Comparison of ENCODE assay signal across 8 cellular contexts in the genomic region with DNA sequence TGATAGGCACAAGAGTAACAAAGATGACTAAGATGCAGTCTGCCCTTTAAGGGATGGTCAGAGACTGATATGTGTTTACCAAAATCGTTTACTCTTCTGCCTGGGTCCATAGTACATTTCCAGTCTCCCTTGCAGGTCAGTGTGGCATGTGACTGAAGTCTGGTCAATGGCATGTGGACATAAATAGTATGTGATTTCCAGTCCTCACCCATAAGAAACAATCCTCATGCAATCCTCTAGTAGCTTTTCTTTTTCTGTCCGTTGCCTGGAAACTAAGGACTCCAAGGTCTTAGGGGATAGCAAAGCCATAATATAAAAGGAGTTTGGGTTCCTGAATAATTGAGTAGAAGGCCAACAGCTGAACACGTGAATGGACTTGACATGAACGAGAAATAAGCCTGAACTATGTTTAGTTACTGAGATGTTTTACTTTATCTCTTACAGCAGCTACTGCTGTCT. TPM values are rescaled to one million over a fixed set of nuclear protein-coding genes. Genes with fewer than 3 reads are reported as not detected.
A peak's percentile ranks its signal among the peaks of the same experiment; 100 is the strongest.
DNase-seq lines count a peak whose midpoint lies in the region; TF ChIP-seq lines count a peak whose summit lies in the region.

No MANE protein-coding gene starts in this region.

- H3K14ac ChIP-seq in mesenchymal stem cell (ENCODE audit: low read length in 2 of 2): no peak overlapping the region

- peaks cover 6% of the 10 kb centered on the region for H3K4me1 ChIP-seq in A673 (ENCODE audit: insufficient read depth, low read length, poor library complexity, severe bottlenecking)
- no peaks in the 10 kb centered on the region for H3K4me1 ChIP-seq in mesenchymal stem cell (ENCODE audit: control insufficient read depth, insufficient read depth, low read depth, low read length)

- H2BK12ac ChIP-seq in mesenchymal stem cell (ENCODE audit: low read length in 2 of 2): no peak overlapping the region

- H2AFZ ChIP-seq in mesenchymal stem cell (ENCODE audit: low read depth, low read length): no peak overlapping the region

- no peak overlapping the region for H3K23ac ChIP-seq in mesenchymal stem cell (ENCODE audit: low read length in 2 of 2)

- H3K27me3 ChIP-seq in A673 (replicated peaks; ENCODE audit: insufficient read depth, low read depth, low read length, poor library complexity) (no peaks in the 10 kb centered on the region), MG63 (no peaks in the 10 kb centered on the region), mesenchymal stem cell (ENCODE audit: control insufficient read depth in 1 of 2, insufficient read depth in 1 of 2, low read length in 2 of 2) (no peaks in the 10 kb centered on the region)

- intact Hi-C loops in A673 (cut with micrococcal nuclease; ENCODE audit: unreplicated experiment): no loop called here

- H3K9me3 ChIP-seq in A673 (ENCODE audit: low read depth, low read length, poor library complexity, severe bottlenecking) (no peaks in the 10 kb centered on the region), MG63 (no peaks in the 10 kb centered on the region), mesenchymal stem cell (ENCODE audit: control insufficient read depth, low read length) (no peaks in the 10 kb centered on the region)

- H3K4ac ChIP-seq in mesenchymal stem cell (ENCODE audit: low read depth in 1 of 2, low read length in 2 of 2): no peak overlapping the region

- DNase-seq in A673 (ENCODE audit: low spot score) (peak; percentile 32), GM10266 (ENCODE audit: extremely low spot score) (peak; percentile 18), MG63 (no peak), caudate nucleus (lab: John Stamatoyannopoulos, UW) (peak in 1 of 61 donors; percentile 47), mesenchymal stem cell (peak; percentile 75), ureter (ENCODE audit: low spot score) (no peak), T1000 (lab: John Stamatoyannopoulos, UW) (no peak)
- no peak for DNase-seq in activated CD4-positive, alpha-beta T cell treated with anti-CD3 and anti-CD28 coated beads for 4 hours

- no peak overlapping the region for H2BK120ac ChIP-seq in mesenchymal stem cell (ENCODE audit: low read depth, low read length)

- 33% methylated on average over 3 of the region's 4 CpGs for WGBS in mesenchymal stem cell

- peaks cover 6% of the 10 kb centered on the region for H3K79me1 ChIP-seq in mesenchymal stem cell (replicated peaks; ENCODE audit: low read length, poor library complexity, severe bottlenecking)

- H3K4me3 ChIP-seq in A673 (ENCODE audit: low read depth, low read length, poor library complexity, severe bottlenecking) (peak overlapping the region; percentile 73), MG63 (peak overlapping the region; percentile 63), mesenchymal stem cell (ENCODE audit: insufficient read depth in 1 of 2, low read depth in 1 of 2, low read length in 2 of 2) (peak overlapping the region in 1 of 2 experiments; percentile 88)

- no peak overlapping the region for H2AK5ac ChIP-seq in mesenchymal stem cell (ENCODE audit: low read length, severe bottlenecking)

- no peak overlapping the region for H4K8ac ChIP-seq in mesenchymal stem cell (ENCODE audit: low read length)

- peak overlapping the region; percentile 92 for H3K27ac ChIP-seq in A673 (ENCODE audit: low read depth, low read length, poor library complexity, severe bottlenecking)
- peak overlapping the region; percentile 85 for H3K27ac ChIP-seq in caudate nucleus (ENCODE audit: low read depth, low read length)
- H3K27ac ChIP-seq in mesenchymal stem cell (ENCODE audit: low read length, poor library complexity, severe bottlenecking): no peak overlapping the region

- H3K36me3 ChIP-seq in A673 (ENCODE audit: insufficient read depth, low read length, poor library complexity, severe bottlenecking) (no peaks in the 10 kb centered on the region), MG63 (no peaks in the 10 kb centered on the region), mesenchymal stem cell (ENCODE audit: control insufficient read depth in 1 of 2, insufficient read depth in 2 of 2, low read depth in 1 of 2, low read length in 2 of 2) (peaks cover under 1 to 9% of the 10 kb centered on the region in 2 experiments)

- CTCF ChIA-PET in A673 (lab: Charles Lee): no interaction called here

- POLR2A ChIA-PET in A673 (lab: Charles Lee; ENCODE audit: low non-redundant PET): no interaction called here

- TSS peak; percentile 58 for BruUV-seq in A673 (replicated peaks; lab: Mats Ljungman, UMichigan)

- H3K4me2 ChIP-seq in mesenchymal stem cell (ENCODE audit: low read length, poor library complexity, severe bottlenecking): peak overlapping the region; percentile 74

- no peak overlapping the region for H2BK5ac ChIP-seq in mesenchymal stem cell (ENCODE audit: low read depth, low read length, poor library complexity, severe bottlenecking)

- H4K91ac ChIP-seq in mesenchymal stem cell (ENCODE audit: low read length): no peak overlapping the region

- no peak overlapping the region for H3K18ac ChIP-seq in mesenchymal stem cell (ENCODE audit: low read depth in 1 of 2, low read length in 2 of 2)

- H2BK15ac ChIP-seq in mesenchymal stem cell (ENCODE audit: low read depth, poor library complexity, severe bottlenecking): no peak overlapping the region

- peak overlapping the region; percentile 97 for H3K9ac ChIP-seq in mesenchymal stem cell (ENCODE audit: low read length)

- TF ChIP-seq CTCF in A673 (conservative IDR thresholded peaks at IDR 0.05; ENCODE audit: low read depth, low read length) (no peak), GM10266 (IDR thresholded peaks at IDR 0.05; ENCODE audit: control insufficient read depth, insufficient read depth, low read depth, missing control alignments) (no peak)

RNA-seq across cellular contexts. Expression of a gene that starts 1.1 kb away (rescaled TPM):
- total RNA-seq in A673 (2021) (25.3 and 28.0 TPM in 2 replicates), ureter (13.0 TPM)
- 13.6 and 14.3 TPM in 2 replicates for total RNA-seq in MG63 (2014; rRNA removed; shearing (Covaris generic); ENCODE audit: low replicate concordance)
- polyA plus RNA-seq in mesenchymal stem cell (2013, experiment 1 of 2): 14.3 TPM
- polyA plus RNA-seq in mesenchymal stem cell (2013, experiment 2 of 2): 14.3 TPM

RNA-seq across cellular contexts. Expression of a gene that starts 24.2 kb away (rescaled TPM):
- 28.3 and 33.1 TPM in 2 replicates for total RNA-seq in A673 (2021)
- total RNA-seq in MG63 (2014; rRNA removed; shearing (Covaris generic); ENCODE audit: low replicate concordance): 3.3 and 4.0 TPM in 2 replicates
- polyA plus RNA-seq in mesenchymal stem cell (2013, experiment 1 of 2): 39.3 TPM
- polyA plus RNA-seq in mesenchymal stem cell (2013, experiment 2 of 2): 42.1 TPM
- 41.4 TPM for total RNA-seq in ureter

RNA-seq across cellular contexts. Expression of a gene that starts 56.0 kb away (rescaled TPM):
- total RNA-seq in A673 (2021) (0.62 and 1.1 TPM in 2 replicates), ureter (1.8 TPM)
- 1.5 and 2.3 TPM in 2 replicates for total RNA-seq in MG63 (2014; rRNA removed; shearing (Covaris generic); ENCODE audit: low replicate concordance)
- 0.80 TPM for polyA plus RNA-seq in mesenchymal stem cell (2013, experiment 1 of 2)
- 0.52 TPM for polyA plus RNA-seq in mesenchymal stem cell (2013, experiment 2 of 2)

Comparison
In these comparisons a context has a peak if more than half of its experiments do, and no peak if none do; other contexts are left out.
1. DNase-seq: peak in A673 (single experiment), GM10266 (single experiment) and mesenchymal stem cell (single experiment); none in MG63 (single experiment), ureter (single experiment), T1000 (single experiment) and activated CD4-positive, alpha-beta T cell treated with anti-CD3 and anti-CD28 coated beads for 4 hours (0 of 2).